In the genomic region with DNA sequence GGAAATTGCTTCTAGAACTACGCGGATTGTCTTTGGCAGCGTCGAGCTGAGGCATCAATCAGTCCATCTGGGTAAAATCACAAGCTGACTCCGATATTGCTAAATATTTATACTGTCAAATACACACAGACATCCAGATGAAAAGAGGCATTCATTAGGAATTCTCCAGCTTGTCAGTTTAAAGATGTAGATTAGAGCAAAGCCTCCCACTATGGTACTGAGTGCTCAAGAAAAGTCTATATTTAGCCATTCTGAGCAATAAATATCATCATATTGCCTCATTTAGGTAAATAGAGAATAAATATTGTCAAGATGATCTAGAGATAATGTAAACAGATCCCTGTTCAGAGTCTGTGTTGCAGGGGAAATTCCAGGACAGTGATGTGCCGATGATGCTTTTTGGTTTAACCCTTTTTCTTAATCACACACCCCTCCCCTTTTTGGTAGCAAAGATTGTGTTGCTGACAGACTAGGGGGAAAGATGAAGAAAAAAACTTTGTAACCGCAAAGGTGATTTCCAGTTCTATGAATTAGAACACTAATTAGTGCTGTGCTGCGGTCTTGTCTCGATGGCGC, we compare ENCODE assay signal across 1 cellular context.
TF ChIP-seq lines count a peak whose summit lies in the region.

No MANE protein-coding gene starts in this region.

TF ChIP-seq in GM12878, 131 proteins besides CTCF, POLR2A, EP300 and RAD21 (continued from another document):
- TF ChIP-seq, protein P1, sequence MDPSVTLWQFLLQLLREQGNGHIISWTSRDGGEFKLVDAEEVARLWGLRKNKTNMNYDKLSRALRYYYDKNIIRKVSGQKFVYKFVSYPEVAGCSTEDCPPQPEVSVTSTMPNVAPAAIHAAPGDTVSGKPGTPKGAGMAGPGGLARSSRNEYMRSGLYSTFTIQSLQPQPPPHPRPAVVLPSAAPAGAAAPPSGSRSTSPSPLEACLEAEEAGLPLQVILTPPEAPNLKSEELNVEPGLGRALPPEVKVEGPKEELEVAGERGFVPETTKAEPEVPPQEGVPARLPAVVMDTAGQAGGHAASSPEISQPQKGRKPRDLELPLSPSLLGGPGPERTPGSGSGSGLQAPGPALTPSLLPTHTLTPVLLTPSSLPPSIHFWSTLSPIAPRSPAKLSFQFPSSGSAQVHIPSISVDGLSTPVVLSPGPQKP (IDR thresholded peaks at IDR 0.05; ENCODE audit: low read depth, low read length) = no peak
- TF ChIP-seq ZNF622 (IDR thresholded peaks at IDR 0.05) = no peak
- no peak for TF ChIP-seq STAT3 (IDR thresholded peaks at IDR 0.05; ENCODE audit: low read depth, low read length)
- TF ChIP-seq, protein P2, sequence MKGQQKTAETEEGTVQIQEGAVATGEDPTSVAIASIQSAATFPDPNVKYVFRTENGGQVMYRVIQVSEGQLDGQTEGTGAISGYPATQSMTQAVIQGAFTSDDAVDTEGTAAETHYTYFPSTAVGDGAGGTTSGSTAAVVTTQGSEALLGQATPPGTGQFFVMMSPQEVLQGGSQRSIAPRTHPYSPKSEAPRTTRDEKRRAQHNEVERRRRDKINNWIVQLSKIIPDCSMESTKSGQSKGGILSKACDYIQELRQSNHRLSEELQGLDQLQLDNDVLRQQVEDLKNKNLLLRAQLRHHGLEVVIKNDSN (IDR thresholded peaks at IDR 0.05; ENCODE audit: borderline replicate concordance, extremely low read length, insufficient read depth, low read depth, low read length) = no peak
- TF ChIP-seq FOXM1 (IDR thresholded peaks at IDR 0.05; ENCODE audit: low read depth, low read length) = no peak
- TF ChIP-seq IKZF1 (conservative IDR thresholded peaks at IDR 0.05) = no peak
- no peak for TF ChIP-seq SMAD1 (IDR thresholded peaks at IDR 0.05; ENCODE audit: low read depth, partially characterized antibody)
- TF ChIP-seq RB1 (IDR thresholded peaks at IDR 0.05; ENCODE audit: borderline replicate concordance) = no peak
TF ChIP-seq in GM12878: peak in this region for 0.
